ENCODE assay signal across 23 cellular contexts in the genomic region with DNA sequence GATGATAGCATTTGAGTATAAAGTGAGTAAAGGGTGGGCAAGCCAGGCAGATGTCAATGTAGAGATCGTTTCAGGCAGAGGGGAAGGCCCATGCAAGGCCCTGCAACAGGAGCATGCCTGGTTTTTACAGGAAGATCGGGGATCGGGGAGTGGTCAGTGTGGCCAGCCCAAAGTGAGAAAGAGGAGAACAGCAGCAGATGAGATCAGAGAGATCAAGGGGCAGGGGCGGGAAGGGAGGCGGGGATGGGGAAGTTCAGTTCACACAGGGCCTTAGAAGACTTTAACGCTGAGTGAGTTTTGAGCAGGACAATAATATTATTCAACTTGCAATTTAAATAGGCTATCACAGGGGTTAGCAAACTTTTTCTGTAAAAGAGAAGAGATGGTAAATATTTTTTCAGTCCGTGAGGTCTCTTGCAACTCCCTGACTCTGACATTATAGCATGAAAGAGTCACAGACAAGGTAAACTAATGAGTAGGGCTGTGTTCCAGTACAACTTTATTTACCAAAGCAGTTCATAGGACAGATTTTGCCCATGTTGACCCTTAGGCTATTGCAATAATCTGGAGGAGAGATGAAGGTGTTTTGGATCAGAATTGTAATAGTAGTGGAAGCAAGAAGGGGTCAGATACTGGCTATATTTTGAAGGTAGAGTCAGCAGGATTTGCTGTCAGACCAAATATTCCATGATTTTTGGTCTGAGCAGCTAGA. TPM values are rescaled to one million over a fixed set of nuclear protein-coding genes. Genes with fewer than 3 reads are reported as not detected.
A peak's percentile ranks its signal among the peaks of the same experiment; 100 is the strongest.
DNase-seq lines count a peak whose midpoint lies in the region; ATAC-seq and TF ChIP-seq lines count a peak whose summit lies in the region.
"Had no signal": no experiment of that assay in that cellular context is flagged by ENCODE, and none has a peak within 500 bp of the region (broad histone marks: within the 10 kb centered on the region; RNA-seq: fewer than 3 reads in every experiment).

No MANE protein-coding gene starts in this region.

- H3K4me3 ChIP-seq in OCI-LY3 (ENCODE audit: low read length) = no peak overlapping the region
- no peak overlapping the region for H3K4me3 ChIP-seq in mucosa of descending colon
- H3K4me3 ChIP-seq: breast epithelium, Peyer's patch, thoracic aorta had no signal

- peak overlapping the region; percentile 13 for H3K27ac Mint-ChIP-seq in central memory CD8-positive, alpha-beta T cell (ENCODE audit: low read depth)
- H3K27ac Mint-ChIP-seq: activated CD4-positive, alpha-beta T cell treated with anti-CD3 and anti-CD28 coated beads, Interleukin-2, amount 10 ng/mL, durations not matched to agents 7 days and 5 days; CD4-positive, alpha-beta T cell had no signal

- intact Hi-C loops in mucosa of descending colon (cut with DNase I, micrococcal nuclease) = no loop called here

- peaks cover 24% of the 10 kb centered on the region for H3K27me3 ChIP-seq in OCI-LY3 (ENCODE audit: low read depth, low read length)
- H3K27me3 ChIP-seq: breast epithelium, foreskin keratinocyte, Peyer's patch had no signal

- H3K9me3 ChIP-seq in OCI-LY3 (ENCODE audit: insufficient read depth, low read length) = no peaks in the 10 kb centered on the region
- H3K9me3 ChIP-seq in mucosa of descending colon = no peaks in the 10 kb centered on the region
- H3K9me3 ChIP-seq: breast epithelium, Peyer's patch, thoracic aorta had no signal

- no peaks in the 10 kb centered on the region for H3K9me3 Mint-ChIP-seq in central memory CD8-positive, alpha-beta T cell
- H3K9me3 Mint-ChIP-seq: activated CD4-positive, alpha-beta T cell treated with anti-CD3 and anti-CD28 coated beads, Interleukin-2, amount 10 ng/mL, durations not matched to agents 7 days and 5 days; CD4-positive, alpha-beta T cell had no signal

- H3K36me3 ChIP-seq in OCI-LY3 (replicated peaks; ENCODE audit: low read depth, low read length) (no peaks in the 10 kb centered on the region), mucosa of descending colon (ENCODE audit: low read depth) (no peaks in the 10 kb centered on the region)
- H3K36me3 ChIP-seq: breast epithelium, Peyer's patch, thoracic aorta had no signal

- H3K4me3 Mint-ChIP-seq in central memory CD8-positive, alpha-beta T cell = no peak overlapping the region
- H3K4me3 Mint-ChIP-seq: activated CD4-positive, alpha-beta T cell treated with anti-CD3 and anti-CD28 coated beads, Interleukin-2, amount 10 ng/mL, durations not matched to agents 7 days and 5 days; CD4-positive, alpha-beta T cell had no signal

- H3K4me2 ChIP-seq in OCI-LY3 (ENCODE audit: low read length) = peak overlapping the region; percentile 71; the same call in 1 of the 2 replicates

- H2AFZ ChIP-seq in OCI-LY3 (ENCODE audit: low read depth, low read length) = no peak overlapping the region

- H3K79me2 ChIP-seq in OCI-LY3 (ENCODE audit: low read length) = no peaks in the 10 kb centered on the region

- H3K27ac ChIP-seq in C4-2B (peak overlapping the region; percentile 33), OCI-LY3 (ENCODE audit: low read length) (no peak overlapping the region)
- H3K27ac ChIP-seq: epithelial cell of prostate, foreskin keratinocyte, thoracic aorta had no signal

- peaks cover 40% of the 10 kb centered on the region for H3K4me1 ChIP-seq in OCI-LY3 (ENCODE audit: low read length)
- H3K4me1 ChIP-seq in mucosa of descending colon (ENCODE audit: low read depth) = no peaks in the 10 kb centered on the region
- H3K4me1 ChIP-seq: breast epithelium, foreskin keratinocyte had no signal

- no peaks in the 10 kb centered on the region for H4K20me1 ChIP-seq in OCI-LY3 (ENCODE audit: insufficient read depth, low read length)

- no peak for DNase-seq in central memory CD8-positive, alpha-beta T cell (ENCODE audit: low spot score in 2 of 2)
- DNase-seq in mucosa of descending colon (peak in 1 of 3 donors; percentile 51), NCI-H146 (lab: John Stamatoyannopoulos, UW) (no peak), T-helper 9 cell (no peak)
- DNase-seq: ACHN; activated CD4-positive, alpha-beta T cell treated with anti-CD3 and anti-CD28 coated beads, Interleukin-2, amount 10 ng/mL, durations not matched to agents 7 days and 5 days; CD4-positive, alpha-beta T cell; dermis blood vessel endothelial cell; DMS153; foreskin keratinocyte; hypothalamus; kidney glomerular epithelial cell; NCI-H1417; NCI-H2171 treated with DMSO at 0.1 percent for 48 hours; NCI-H774; Peyer's patch had no signal

- no peak overlapping the region for H3K9ac ChIP-seq in OCI-LY3 (ENCODE audit: low read length)

- peaks cover 31% of the 10 kb centered on the region for H3K4me1 Mint-ChIP-seq in central memory CD8-positive, alpha-beta T cell

- TF ChIP-seq CTCF in C4-2B (conservative IDR thresholded peaks at IDR 0.05) (no peak), OCI-LY3 (IDR thresholded peaks at IDR 0.05; ENCODE audit: low read depth, low read length) (no peak), mucosa of descending colon (IDR thresholded peaks at IDR 0.05) (no peak)

- H3K27me3 Mint-ChIP-seq in central memory CD8-positive, alpha-beta T cell = no peaks in the 10 kb centered on the region
- H3K27me3 Mint-ChIP-seq: activated CD4-positive, alpha-beta T cell treated with anti-CD3 and anti-CD28 coated beads, Interleukin-2, amount 10 ng/mL, durations not matched to agents 7 days and 5 days; CD4-positive, alpha-beta T cell had no signal

- no peak for ATAC-seq in central memory CD8-positive, alpha-beta T cell (replicated peaks; ENCODE audit: extremely low read depth, poor library complexity, severe bottlenecking)
- peak; percentile 40 for ATAC-seq in mucosa of descending colon
- no peak for ATAC-seq in HG03139 (IDR thresholded peaks at IDR 0.05; ENCODE audit: unreplicated experiment)
- ATAC-seq in GM19467 (IDR thresholded peaks at IDR 0.05; ENCODE audit: unreplicated experiment) = no peak
- ATAC-seq: foreskin keratinocyte had no signal

- H3K36me3 Mint-ChIP-seq in central memory CD8-positive, alpha-beta T cell (ENCODE audit: insufficient read depth) = no peaks in the 10 kb centered on the region

RNA-seq across cellular contexts. Expression of gene CD47, which starts 12.4 kb away (rescaled TPM):
- 10 to 100 TPM; 68.5 to 83.0 (median 73.2) TPM for total RNA-seq in mucosa of descending colon
